10 cellular contexts compared by ENCODE assay signal in genomic region chr16:79334127-79334526, GRCh38.
A peak's percentile ranks its signal among the peaks of the same experiment; 100 is the strongest.
DNase-seq lines count a peak whose midpoint lies in the region; ATAC-seq and TF ChIP-seq lines count a peak whose summit lies in the region.
"Had no signal": no experiment of that assay in that cellular context is flagged by ENCODE, and none has a peak within 500 bp of the region (broad histone marks: within the 10 kb centered on the region; RNA-seq: fewer than 3 reads in every experiment).

No MANE protein-coding gene starts in this region.

- H3K9me3 ChIP-seq in spleen = peaks cover 0 to 1% (median 0%) of the 10 kb centered on the region in 8 donors

- H3K27ac ChIP-seq in spleen = no peak overlapping the region

- H3K4me3 Mint-ChIP-seq in activated naive CD4-positive, alpha-beta T cell treated with anti-CD3 and anti-CD28 coated beads, Interleukin-2, amount 10 ng/mL, durations not matched to agents 7 days and 5 days = no peak overlapping the region

- H3K27ac Mint-ChIP-seq in activated naive CD4-positive, alpha-beta T cell treated with anti-CD3 and anti-CD28 coated beads, Interleukin-2, amount 10 ng/mL, durations not matched to agents 7 days and 5 days = no peak overlapping the region

- peaks cover 22% of the 10 kb centered on the region for H3K27me3 Mint-ChIP-seq in activated naive CD4-positive, alpha-beta T cell treated with anti-CD3 and anti-CD28 coated beads, Interleukin-2, amount 10 ng/mL, durations not matched to agents 7 days and 5 days

- no peaks in the 10 kb centered on the region for H3K9me3 Mint-ChIP-seq in activated naive CD4-positive, alpha-beta T cell treated with anti-CD3 and anti-CD28 coated beads, Interleukin-2, amount 10 ng/mL, durations not matched to agents 7 days and 5 days

- H3K4me3 ChIP-seq in LNCaP clone FGC (ENCODE audit: low read depth, low read length) = no peak overlapping the region
- no peak overlapping the region for H3K4me3 ChIP-seq in spleen

- H3K4me1 Mint-ChIP-seq in activated naive CD4-positive, alpha-beta T cell treated with anti-CD3 and anti-CD28 coated beads, Interleukin-2, amount 10 ng/mL, durations not matched to agents 7 days and 5 days = no peaks in the 10 kb centered on the region

- no peaks in the 10 kb centered on the region for H3K36me3 ChIP-seq in spleen

- peaks cover 0 to 4% (median 0%) of the 10 kb centered on the region in 7 donors for H3K27me3 ChIP-seq in spleen (replicated peaks in 1 of 7)

- ATAC-seq in GM19397 (IDR thresholded peaks at IDR 0.05; ENCODE audit: unreplicated experiment) = no peak

- no peaks in the 10 kb centered on the region for H3K36me3 Mint-ChIP-seq in activated naive CD4-positive, alpha-beta T cell treated with anti-CD3 and anti-CD28 coated beads, Interleukin-2, amount 10 ng/mL, durations not matched to agents 7 days and 5 days

- WGBS in spleen, 5 donors = 76 to 90% (median 81%) methylated on average over 13 of the region's 13 CpGs

- CTCF ChIA-PET in activated naive CD4-positive, alpha-beta T cell treated with anti-CD3 and anti-CD28 coated beads, Interleukin-2, amount 10 ng/mL, durations not matched to agents 7 days and 5 days (lab: Charles Lee) = no interaction called here

- intact Hi-C loops in spleen (cut with DNase I; ENCODE audit: low total_unique reads) = no loop called here

- H3K4me1 ChIP-seq in spleen = peaks cover 0 to 4% (median 0%) of the 10 kb centered on the region in 6 donors

- no peak for DNase-seq in LNCaP clone FGC (ENCODE audit: low read depth)
- DNase-seq in activated naive CD4-positive, alpha-beta T cell treated with anti-CD3 and anti-CD28 coated beads, Interleukin-2, amount 10 ng/mL, durations not matched to agents 7 days and 5 days = peak; percentile 40
- DNase-seq in spleen = no peak
- no peak for DNase-seq in activated gamma-delta T cell (lab: John Stamatoyannopoulos, UW)
- no peak for DNase-seq in hepatic stellate cell (ENCODE audit: low spot score)
- DNase-seq in NOMO-1 (lab: John Stamatoyannopoulos, UW; ENCODE audit: unreplicated experiment in 2 of 2) = no peak
- DNase-seq: posterior cingulate gyrus; stimulated activated naive CD4-positive, alpha-beta T cell treated with Interleukin-2 at 50 U/mL for 16 hours had no signal

- TF ChIP-seq CTCF in GM12872 (IDR thresholded peaks at IDR 0.05; ENCODE audit: insufficient read depth, low read depth, low read length) = peak; percentile 52; the same call in 2 of the 3 replicates
- TF ChIP-seq CTCF in LNCaP clone FGC (IDR thresholded peaks at IDR 0.05; ENCODE audit: control insufficient read depth, extremely low read depth, insufficient read depth) = peak; percentile 22
- TF ChIP-seq CTCF in spleen (IDR thresholded peaks at IDR 0.05 in 8 of 11, conservative IDR thresholded peaks at IDR 0.05 in 3 of 11) = peak in 6 of 11 experiments; percentile 8 to 38 (median 22)

- TF ChIP-seq POLR2A in spleen (IDR thresholded peaks at IDR 0.05) = no peak
